Comparison of ENCODE assay signal across 1 cellular context in genomic region chr9:131100445-131100844, GRCh38.
TF ChIP-seq lines count a peak whose summit lies in the region.

No MANE protein-coding gene starts in this region.

TF ChIP-seq in WTC11, 78 proteins besides CTCF, POLR2A, EP300 and RAD21 (continued from another document):
- no peak for TF ChIP-seq PRDM15 (CRISPR knock-in tag; IDR thresholded peaks at IDR 0.05)
- TF ChIP-seq HMGXB4 (CRISPR knock-in tag; IDR thresholded peaks at IDR 0.05) = no peak
- TF ChIP-seq MXD4 (CRISPR knock-in tag; IDR thresholded peaks at IDR 0.05; ENCODE audit: borderline replicate concordance) = no peak
- no peak for TF ChIP-seq PREB (CRISPR knock-in tag; IDR thresholded peaks at IDR 0.05; ENCODE audit: borderline replicate concordance)
- TF ChIP-seq ZNF281 (CRISPR knock-in tag; IDR thresholded peaks at IDR 0.05) = no peak
- no peak for TF ChIP-seq FOXP1 (CRISPR knock-in tag; IDR thresholded peaks at IDR 0.05; ENCODE audit: borderline replicate concordance)
- no peak for TF ChIP-seq SP1 (CRISPR knock-in tag; conservative IDR thresholded peaks at IDR 0.05)
- no peak for TF ChIP-seq CBFB (CRISPR knock-in tag; IDR thresholded peaks at IDR 0.05; ENCODE audit: low read depth)
- no peak for TF ChIP-seq IRF2 (CRISPR knock-in tag; IDR thresholded peaks at IDR 0.05; ENCODE audit: borderline replicate concordance, low read depth)
- TF ChIP-seq NFYB (CRISPR knock-in tag; conservative IDR thresholded peaks at IDR 0.05; ENCODE audit: low read depth) = no peak
- TF ChIP-seq ATF6 (CRISPR knock-in tag; IDR thresholded peaks at IDR 0.05) = no peak
- no peak for TF ChIP-seq NR3C1 (CRISPR knock-in tag; conservative IDR thresholded peaks at IDR 0.05; ENCODE audit: low read depth)
- no peak for TF ChIP-seq KAT7 (CRISPR knock-in tag; IDR thresholded peaks at IDR 0.05; ENCODE audit: borderline replicate concordance)
- TF ChIP-seq MYBL2 (CRISPR knock-in tag; IDR thresholded peaks at IDR 0.05) = no peak
